ENCODE assay signal across 8 cellular contexts in the genomic region with DNA sequence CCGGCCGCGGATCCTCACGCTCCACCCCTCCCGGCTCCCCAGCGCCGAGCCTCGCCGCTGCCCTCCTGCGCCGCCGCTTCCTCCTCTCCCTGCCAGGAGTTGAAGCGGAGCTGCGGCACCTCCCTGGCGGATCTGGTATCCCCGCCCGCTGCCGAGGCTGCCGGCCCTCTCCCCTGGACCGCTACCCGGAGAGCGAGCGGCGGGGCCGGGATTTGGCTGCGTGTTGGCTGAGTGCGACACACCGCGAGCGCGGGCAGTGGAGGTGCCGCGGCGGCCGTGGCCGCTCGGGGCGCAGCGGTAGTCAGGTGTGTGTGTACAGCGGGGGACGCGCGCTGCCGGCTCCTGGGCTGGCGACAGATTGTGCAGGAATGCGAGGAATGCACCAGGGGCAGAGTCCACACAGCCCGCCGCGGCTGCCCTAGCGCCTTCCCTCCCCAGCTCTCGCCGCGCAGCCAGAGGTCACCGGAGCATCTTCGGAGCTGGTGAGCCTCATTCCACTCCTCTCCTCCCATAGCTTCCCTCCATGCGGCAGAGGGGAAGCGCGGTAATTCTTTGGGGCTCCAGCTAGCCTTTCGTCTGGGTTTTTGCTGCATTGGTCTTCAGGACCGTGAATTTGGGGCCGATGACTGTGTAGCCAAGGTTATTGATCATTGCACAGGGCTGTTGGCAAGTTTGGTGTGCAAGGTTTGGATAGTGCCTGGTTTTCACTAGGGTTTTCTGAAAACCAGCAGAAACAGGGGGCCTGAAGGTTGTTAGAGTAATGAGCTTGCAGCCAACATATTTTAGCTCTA. TPM values are rescaled to one million over a fixed set of nuclear protein-coding genes. Genes with fewer than 3 reads are reported as not detected.
DNase-seq lines count a peak whose midpoint lies in the region; ATAC-seq and TF ChIP-seq lines count a peak whose summit lies in the region.

No MANE protein-coding gene starts in this region.

- H2BK120ac ChIP-seq in trophoblast cell (ENCODE audit: insufficient read depth, low read length, poor library complexity) = peak overlapping the region; percentile 55

- DNase-seq in DMS 273 treated with DMSO at 0.1 percent for 48 hours (lab: John Stamatoyannopoulos, UW) = peak; percentile 46
- peak; percentile 84 for DNase-seq in RKO (ENCODE audit: low spot score)
- DNase-seq in adipocyte (ENCODE audit: low read depth) = peak; percentile 75
- peak; percentile 74 for DNase-seq in left cardiac atrium
- DNase-seq in trophoblast cell = peak; percentile 70 to 79
- DNase-seq in vagina (ENCODE audit: extremely low spot score in 2 of 2) = no peak

- H3K27me3 ChIP-seq in adipocyte (replicated peaks; ENCODE audit: control insufficient read depth, insufficient read depth, low read length) = no peaks in the 10 kb centered on the region
- H3K27me3 ChIP-seq in trophoblast cell (ENCODE audit: insufficient read depth, low read length) = no peaks in the 10 kb centered on the region
- H3K27me3 ChIP-seq in vagina = no peaks in the 10 kb centered on the region

- peak overlapping the region; percentile 36 for H4K12ac ChIP-seq in trophoblast cell (ENCODE audit: low read depth, low read length)

- H2BK5ac ChIP-seq in trophoblast cell (ENCODE audit: low read depth, low read length, poor library complexity) = peak overlapping the region; percentile 86

- peak in 1 of 3 experiments; percentile 14 for TF ChIP-seq CTCF in vagina (IDR thresholded peaks at IDR 0.05)

- peak overlapping the region; percentile 2 for H4K8ac ChIP-seq in trophoblast cell (ENCODE audit: low read depth, low read length)

- H2AK5ac ChIP-seq in trophoblast cell (ENCODE audit: low read length) = no peak overlapping the region

- H3K9me3 ChIP-seq in adipocyte (ENCODE audit: control insufficient read depth, low read length) = no peaks in the 10 kb centered on the region
- H3K9me3 ChIP-seq in trophoblast cell (ENCODE audit: insufficient read depth, low read depth, low read length) = no peaks in the 10 kb centered on the region
- no peaks in the 10 kb centered on the region for H3K9me3 ChIP-seq in vagina

- H2BK12ac ChIP-seq in trophoblast cell (ENCODE audit: low read length) = peak overlapping the region; percentile 47

- peaks cover 12% of the 10 kb centered on the region for H3K79me2 ChIP-seq in trophoblast cell (ENCODE audit: control insufficient read depth, insufficient read depth, low read length, poor library complexity)

- peak; percentile 53 for ATAC-seq in GM19452 (IDR thresholded peaks at IDR 0.05; ENCODE audit: unreplicated experiment)
- ATAC-seq in HG03558 (IDR thresholded peaks at IDR 0.05; ENCODE audit: extremely low read depth, unreplicated experiment) = peak; percentile 25
- peak; percentile 50 to 69 for ATAC-seq in left cardiac atrium

- H3K23ac ChIP-seq in trophoblast cell (ENCODE audit: low read length) = no peak overlapping the region

- WGBS in trophoblast cell (ENCODE audit: extremely low coverage, insufficient coverage, insufficient read length) = no CpG with 5 or more reads among the region's 61 CpGs

- peak overlapping the region; percentile 74 for H4K91ac ChIP-seq in trophoblast cell (ENCODE audit: low read depth, low read length)

- H3K4me1 ChIP-seq in adipocyte (ENCODE audit: control insufficient read depth, insufficient read depth, low read length) (peaks cover 12% of the 10 kb centered on the region), trophoblast cell (ENCODE audit: control insufficient read depth in 1 of 2, insufficient read depth in 2 of 2, low read length in 2 of 2) (peaks cover 0 to 16% of the 10 kb centered on the region in 2 experiments), vagina (peaks cover 35% of the 10 kb centered on the region)

- H3K27ac ChIP-seq in trophoblast cell (ENCODE audit: low read depth, low read length) (peak overlapping the region; percentile 91), vagina (peak overlapping the region; percentile 97)

- peak overlapping the region; percentile 84 for H3K9ac ChIP-seq in adipocyte (ENCODE audit: low read length)
- H3K9ac ChIP-seq in trophoblast cell (ENCODE audit: low read length) = peak overlapping the region; percentile 79

- peak in 1 of 2 donors; percentile 15 for TF ChIP-seq POLR2A in vagina (IDR thresholded peaks at IDR 0.05)

- H3K79me1 ChIP-seq in trophoblast cell (ENCODE audit: low read length) = peaks cover 11% of the 10 kb centered on the region

- intact Hi-C loops in left cardiac atrium (cut with DNase I) (loop anchor here (5.0 to 10.0 kb wide), 3 partner anchors 273 to 294 kb away; no protein-coding TSS in a partner anchor), vagina (cut with DNase I) (loop anchor here (10.0 kb wide), 1 partner anchor 297 kb away; no protein-coding TSS in a partner anchor)

- no peaks in the 10 kb centered on the region for H3K36me3 ChIP-seq in adipocyte (ENCODE audit: control insufficient read depth, insufficient read depth, low read length, severe bottlenecking)
- H3K36me3 ChIP-seq in trophoblast cell (ENCODE audit: control insufficient read depth in 1 of 2, insufficient read depth in 2 of 2, low read length in 2 of 2) = peaks cover 0 to 1% of the 10 kb centered on the region in 2 experiments
- H3K36me3 ChIP-seq in vagina = no peaks in the 10 kb centered on the region

- H2AFZ ChIP-seq in trophoblast cell (ENCODE audit: insufficient read depth, low read length, poor library complexity) = peak overlapping the region; percentile 82

- H3K4me3 ChIP-seq in adipocyte (ENCODE audit: low read length) (peak overlapping the region; percentile 86), trophoblast cell (ENCODE audit: low read depth, low read length) (peak overlapping the region; percentile 91), vagina (peak overlapping the region; percentile 93 to 97)

- peak overlapping the region; percentile 10 for H3K14ac ChIP-seq in trophoblast cell (ENCODE audit: low read length)

- peak overlapping the region; percentile 6 for H3K18ac ChIP-seq in trophoblast cell (ENCODE audit: low read length)

- peak overlapping the region; percentile 99 for H3K4me2 ChIP-seq in trophoblast cell (ENCODE audit: low read length)

- peak overlapping the region; percentile 22 for H3K4ac ChIP-seq in trophoblast cell (ENCODE audit: low read depth, low read length)

RNA-seq across cellular contexts. Expression of a gene that starts 1.3 kb away (rescaled TPM):
- total RNA-seq in left cardiac atrium (10 to 100 TPM; 62.5 to 64.8 TPM), vagina (71.5 TPM)
- polyA plus RNA-seq in trophoblast cell (2013) = 22.5 and 25.0 TPM in 2 replicates

RNA-seq across cellular contexts. Expression of a gene that starts 1.5 kb away (rescaled TPM):
- total RNA-seq in left cardiac atrium (1 to 10 TPM; 1.1 to 2.0 TPM), vagina (not detected)
- polyA plus RNA-seq in trophoblast cell (2013) = 0.29 and 0.36 TPM in 2 replicates

Comparison
In these comparisons a context has a peak if more than half of its experiments do, and no peak if none do; other contexts are left out.
1. DNase-seq: peak in DMS 273 treated with DMSO at 0.1 percent for 48 hours (single experiment), RKO (single experiment), adipocyte (single experiment), left cardiac atrium (single experiment) and trophoblast cell (2 of 2); none in vagina (0 of 2).
2. Peak in every context shown above with its lines, with median percentiles within 50 percentile points of each other: ATAC-seq and H3K4me3 ChIP-seq.